17 cellular contexts compared by ENCODE assay signal in the genomic region with DNA sequence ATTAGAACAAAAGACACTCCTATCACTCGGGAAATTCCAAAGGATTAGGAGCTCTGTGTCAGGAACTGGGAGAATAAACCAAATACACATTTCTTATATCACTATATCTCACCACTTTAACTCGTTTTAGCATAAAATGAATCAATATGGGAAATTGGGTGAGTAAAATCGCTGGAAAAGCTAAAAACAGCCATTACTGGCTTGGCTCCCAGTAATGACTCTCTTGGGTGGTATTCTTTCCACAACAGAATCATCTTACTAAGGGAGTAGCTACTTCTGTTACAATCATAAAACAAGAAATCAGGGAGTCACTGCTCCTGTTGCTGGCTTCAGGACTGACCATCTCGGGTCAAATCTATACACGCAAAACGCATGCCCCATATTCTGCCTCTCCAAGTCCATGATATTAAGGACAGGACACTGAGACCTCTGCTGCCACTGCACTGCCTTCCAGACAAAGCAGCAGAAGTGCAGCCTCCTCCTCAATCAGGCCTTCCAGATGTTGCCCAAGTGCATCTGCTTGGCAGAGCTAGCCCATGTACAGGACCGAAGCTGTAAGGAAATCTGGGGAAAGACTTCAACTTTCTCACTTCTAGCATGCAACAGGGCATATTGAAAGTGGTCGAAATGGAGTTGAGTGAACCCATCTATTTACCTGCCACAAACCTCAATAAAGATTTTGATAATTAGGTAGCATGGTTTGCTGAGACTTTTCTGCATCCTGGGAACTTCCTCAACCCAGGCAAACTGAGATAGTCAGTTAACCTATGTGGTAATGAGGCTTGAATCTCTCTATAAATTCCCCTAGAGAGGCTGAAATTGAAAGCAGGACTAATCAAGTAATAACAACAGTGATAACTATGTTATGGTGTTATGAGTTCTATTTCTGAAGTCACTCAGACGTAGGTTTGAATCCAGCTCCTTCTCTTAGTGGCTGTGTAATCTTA. TPM values are rescaled to one million over a fixed set of nuclear protein-coding genes. Genes with fewer than 3 reads are reported as not detected.
DNase-seq lines count a peak whose midpoint lies in the region; ATAC-seq, FAIRE-seq and TF ChIP-seq lines count a peak whose summit lies in the region.
"Had no signal": no experiment of that assay in that cellular context is flagged by ENCODE, and none has a peak within 500 bp of the region (broad histone marks: within the 10 kb centered on the region; RNA-seq: fewer than 3 reads in every experiment).

No MANE protein-coding gene starts in this region.

- CTCF ChIA-PET in GM12878 (lab: Yijun Ruan, JAX): interaction anchor here (0.8 to 1.4 kb wide), 7 partner anchors 9 to 290 kb away, joined by 3 to 5 read pairs (median 3); no protein-coding TSS in a partner anchor

- H3K27me3 ChIP-seq in GM12878 (replicated peaks in 1 of 2; ENCODE audit: control insufficient read depth in 2 of 2, insufficient read depth in 2 of 2, low read length in 1 of 2): no peaks in the 10 kb centered on the region
- H3K27me3 ChIP-seq: upper lobe of right lung had no signal

- TF ChIP-seq RAD21 in GM12878 (IDR thresholded peaks at IDR 0.05; ENCODE audit: insufficient read depth, low read depth, low read length): no peak

- H3K36me3 ChIP-seq in GM12878 (ENCODE audit: control insufficient read depth in 2 of 2, insufficient read depth in 2 of 2, low read length in 1 of 2): no peaks in the 10 kb centered on the region
- H3K36me3 ChIP-seq: left ventricle myocardium inferior, upper lobe of right lung had no signal

- H3K9ac ChIP-seq in GM12878 (ENCODE audit: control insufficient read depth, insufficient read depth, low read length): no peak overlapping the region

- no peak for TF ChIP-seq POLR2A in GM12878 (IDR thresholded peaks at IDR 0.05; ENCODE audit: low read depth, low read length)

- intact Hi-C loops in GM12878 (cut with micrococcal nuclease; ENCODE audit: unreplicated experiment): loop anchor here (10.0 kb wide), 1 partner anchor 395 kb away; no protein-coding TSS in a partner anchor

- H3K9me3 ChIP-seq in GM12878 (replicated peaks; ENCODE audit: control insufficient read depth, insufficient read depth, low read length): peaks cover 10% of the 10 kb centered on the region; the same call in 2 of the 3 replicates
- H3K9me3 ChIP-seq: left ventricle myocardium inferior, upper lobe of right lung had no signal

- H3K4me1 ChIP-seq in GM12878 (ENCODE audit: control insufficient read depth, insufficient read depth, low read length): peaks cover 7% of the 10 kb centered on the region
- H3K4me1 ChIP-seq: foreskin keratinocyte, upper lobe of right lung had no signal

- no peak for TF ChIP-seq EP300 in GM12878 (IDR thresholded peaks at IDR 0.05; ENCODE audit: borderline replicate concordance in 1 of 2, control insufficient read depth in 1 of 2, low read depth in 2 of 2, low read length in 2 of 2)

- WGBS in GM12878 (ENCODE audit: insufficient coverage, insufficient replicate concordance, low lambda C conversion rate, missing lambda C conversion rate): 65% methylated on average over 9 of the region's 9 CpGs

- ATAC-seq in GM12878 (peak; percentile 83), GM21515 (IDR thresholded peaks at IDR 0.05; ENCODE audit: unreplicated experiment) (no peak)
- ATAC-seq: activated CD8-positive, alpha-beta T cell treated with anti-CD3 and anti-CD28 coated beads for 36 hours; foreskin keratinocyte; upper lobe of right lung had no signal

- H4K20me1 ChIP-seq in GM12878 (ENCODE audit: control insufficient read depth, insufficient read depth): no peaks in the 10 kb centered on the region

- DNase-seq in AG20443 (ENCODE audit: low spot score) (peak; percentile 75), HS-5 (ENCODE audit: low read depth) (peak; percentile 83), GM12878 (ENCODE audit: low read depth, low spot score) (peak; percentile 32), myocyte (ENCODE audit: low read depth) (peak; percentile 67), DMS153 (lab: John Stamatoyannopoulos, UW) (no peak), NOMO-1 (lab: John Stamatoyannopoulos, UW; ENCODE audit: unreplicated experiment in 2 of 2) (no peak), GM20000 (ENCODE audit: low spot score) (no peak)
- DNase-seq: activated CD8-positive, alpha-beta T cell treated with anti-CD3 and anti-CD28 coated beads for 36 hours; dermis blood vessel endothelial cell; foreskin keratinocyte; left ventricle myocardium inferior; NCI-H2029; NCI-H524 treated with DMSO at 0.1 percent for 48 hours; stimulated activated naive CD4-positive, alpha-beta T cell; upper lobe of right lung had no signal

- H3K79me2 ChIP-seq in GM12878 (ENCODE audit: control insufficient read depth, insufficient read depth, low read length): no peaks in the 10 kb centered on the region

- BruUV-seq in GM12878 (replicated peaks; lab: Mats Ljungman, UMichigan): no TSS peak

- POLR2A ChIA-PET in GM12878 (lab: Charles Lee): interaction anchor here (1.0 to 1.7 kb wide), 5 partner anchors 10 to 26 kb away, joined by 3 to 8 read pairs (median 5); no protein-coding TSS in a partner anchor

- FAIRE-seq in GM12878 (lab: Jason Lieb, UNC): no peak

- in situ Hi-C loops in GM12878 (cut with MboI): no loop called here

- H3K27ac ChIP-seq in GM12878 (ENCODE audit: control insufficient read depth, insufficient read depth): no peak overlapping the region; the same call in 1 of the 2 replicates
- H3K27ac ChIP-seq: foreskin keratinocyte, left ventricle myocardium inferior, upper lobe of right lung had no signal

- no peak overlapping the region for H3K4me3 ChIP-seq in GM12878
- H3K4me3 ChIP-seq: left ventricle myocardium inferior, smooth muscle cell, upper lobe of right lung had no signal

- H2AFZ ChIP-seq in GM12878 (ENCODE audit: control insufficient read depth, low read depth, low read length): no peak overlapping the region

- RAD21 ChIA-PET in GM12878 (lab: Charles Lee; ENCODE audit: unreplicated experiment): interaction anchor here (0.6 to 2.7 kb wide), 5 partner anchors 14 to 50 kb away, joined by 3 to 9 read pairs (median 4); a partner anchor contains a TSS

- TF ChIP-seq CTCF in GM12878 (IDR thresholded peaks at IDR 0.05 in 2 of 3, conservative IDR thresholded peaks at IDR 0.05 in 1 of 3; ENCODE audit: control insufficient read depth in 2 of 3, extremely low read depth in 1 of 3, insufficient read depth in 1 of 3, low read depth in 3 of 3, low read length in 3 of 3) (no peak), GM20000 (IDR thresholded peaks at IDR 0.05; ENCODE audit: extremely low read depth, missing control alignments) (no peak)

- SMC1A ChIA-PET in GM12878 (lab: Charles Lee; ENCODE audit: uncharacterized antibody, unreplicated experiment): interaction anchor here (0.8 to 1.7 kb wide), 15 partner anchors 8 to 623 kb away, joined by 3 to 6 read pairs (median 4); no protein-coding TSS in a partner anchor

- no peak overlapping the region for H3K4me2 ChIP-seq in GM12878 (ENCODE audit: control insufficient read depth, insufficient read depth)
- H3K4me2 ChIP-seq: smooth muscle cell had no signal

TF ChIP-seq in GM12878, 131 proteins besides CTCF, POLR2A, EP300 and RAD21 (continues in another document):
- TF ChIP-seq POLR2AphosphoS2 (IDR thresholded peaks at IDR 0.05; ENCODE audit: low read depth, low read length) (no peak), NBN (IDR thresholded peaks at IDR 0.05) (no peak), RCOR1 (conservative IDR thresholded peaks at IDR 0.05; ENCODE audit: low read depth, low read length) (no peak), FOS (IDR thresholded peaks at IDR 0.05; ENCODE audit: borderline replicate concordance, extremely low read depth, insufficient read length) (no peak)

RNA-seq across cellular contexts. Expression of a gene that starts 14.4 kb away (rescaled TPM):
- 14.2 and 22.3 TPM in 2 replicates for total RNA-seq in GM12878 (2013; cell fraction: nucleolus; rRNA removed)
- 5.1 and 8.0 TPM in 2 replicates for total RNA-seq in GM12878 (2014; rRNA removed)
- total RNA-seq in GM12878 (2014; rRNA removed; fragmentation: Illumina TruSeq; extraction: Trizol): 7.5 and 8.3 TPM in 2 replicates
- total RNA-seq in GM12878 (2021): 6.3 and 9.6 TPM in 2 replicates
- polyA plus RNA-seq in GM12878 (2011; ENCODE audit: low read depth): 0.68 TPM
- 10.6 and 12.6 TPM in 2 replicates for polyA plus RNA-seq in GM12878 (2011; rRNA removed)
- 5.7 and 7.9 TPM in 2 replicates for polyA plus RNA-seq in GM12878 (2011; cell fraction: cytosol; rRNA removed)
- polyA plus RNA-seq in GM12878 (2011; cell fraction: nucleus; rRNA removed): 4.9 and 5.7 TPM in 2 replicates
- polyA plus RNA-seq in GM12878 (2012): 1.7 and 2.8 TPM in 2 replicates
- 8.5 TPM in 2 replicates for polyA plus RNA-seq in GM12878 (2014; fragmentation: Illumina TruSeq; extraction: Trizol)
- 1 to 10 TPM; 1.9 to 2.4 TPM for polyA plus RNA-seq in GM12878 (2014; fragmentation: Nextera tagmentation; extraction: Ambion mirVana)
- 6.4 and 6.9 TPM in 2 replicates for polyA plus RNA-seq in GM12878 (2014; rRNA removed)
- polyA plus RNA-seq in GM12878 (2016; fragmentation: Nextera tagmentation; extraction: Ambion mirVana): 1 to 10 TPM; 3.6 to 3.7 TPM
- 15.0 and 16.0 TPM in 2 replicates for polyA minus RNA-seq in GM12878 (2011; rRNA and poly(A)+ RNA removed)
- 4.7 and 5.9 TPM in 2 replicates for polyA minus RNA-seq in GM12878 (2011; cell fraction: cytosol; rRNA and poly(A)+ RNA removed)
- 8.3 and 14.9 TPM in 2 replicates for polyA minus RNA-seq in GM12878 (2011; cell fraction: nucleus; rRNA and poly(A)+ RNA removed)
- total RNA-seq in myocyte: 11.3 and 21.9 TPM in 2 replicates
- 3.4 TPM for polyA plus RNA-seq in myocyte (2012)

RNA-seq across cellular contexts. Expression of a gene that starts 41.9 kb away (rescaled TPM):
- total RNA-seq in GM12878 (2013; cell fraction: nucleolus; rRNA removed): 46.8 and 49.1 TPM in 2 replicates
- total RNA-seq in GM12878 (2014; rRNA removed) (21.1 and 28.3 TPM in 2 replicates), GM12878 (2014; rRNA removed; fragmentation: Illumina TruSeq; extraction: Trizol) (52.4 and 52.8 TPM in 2 replicates), GM12878 (2021) (46.1 and 51.0 TPM in 2 replicates), myocyte (4.1 and 4.3 TPM in 2 replicates)
- 8.9 TPM for polyA plus RNA-seq in GM12878 (2011; ENCODE audit: low read depth)
- polyA plus RNA-seq in GM12878 (2011; rRNA removed) (16.5 and 32.4 TPM in 2 replicates), GM12878 (2014; fragmentation: Illumina TruSeq; extraction: Trizol) (37.5 and 46.7 TPM in 2 replicates), GM12878 (2014; fragmentation: Nextera tagmentation; extraction: Ambion mirVana) (10 to 100 TPM; 28.2 to 59.4 TPM), GM12878 (2014; rRNA removed) (11.2 and 15.6 TPM in 2 replicates), GM12878 (2016; fragmentation: Nextera tagmentation; extraction: Ambion mirVana) (10 to 100 TPM; 61.8 to 67.7 TPM)
- 3.2 and 3.3 TPM in 2 replicates for polyA plus RNA-seq in GM12878 (2011; cell fraction: cytosol; rRNA removed)
- 11.1 and 13.2 TPM in 2 replicates for polyA plus RNA-seq in GM12878 (2011; cell fraction: nucleus; rRNA removed)
- 9.5 and 12.0 TPM in 2 replicates for polyA plus RNA-seq in GM12878 (2012)
- 26.1 and 32.1 TPM in 2 replicates for polyA minus RNA-seq in GM12878 (2011; rRNA and poly(A)+ RNA removed)
- 5.8 and 6.1 TPM in 2 replicates for polyA minus RNA-seq in GM12878 (2011; cell fraction: cytosol; rRNA and poly(A)+ RNA removed)
- polyA minus RNA-seq in GM12878 (2011; cell fraction: nucleus; rRNA and poly(A)+ RNA removed): 10.0 and 12.6 TPM in 2 replicates
- polyA plus RNA-seq in myocyte (2012): 0.35 TPM

Comparison
In these comparisons a context has a peak if more than half of its experiments do, and no peak if none do; other contexts are left out.
1. DNase-seq: peak in AG20443 (single experiment), HS-5 (single experiment), GM12878 (single experiment) and myocyte (single experiment); none in DMS153 (single experiment), NOMO-1 (0 of 2) and GM20000 (single experiment).